In genomic region chr10:53808677-53809076, GRCh38 we compare ENCODE assay signal across 20 cellular contexts.
A peak's percentile ranks its signal among the peaks of the same experiment; 100 is the strongest.
DNase-seq lines count a peak whose midpoint lies in the region; ATAC-seq and TF ChIP-seq lines count a peak whose summit lies in the region.
"Had no signal": no experiment of that assay in that cellular context is flagged by ENCODE, and none has a peak within 500 bp of the region (broad histone marks: within the 10 kb centered on the region; RNA-seq: fewer than 3 reads in every experiment).

No MANE protein-coding gene starts in this region.

- no peak overlapping the region for H3K27ac Mint-ChIP-seq in MCF 10A (ENCODE audit: low read depth, unreplicated experiment)
- H3K27ac Mint-ChIP-seq: activated naive CD8-positive, alpha-beta T cell treated with anti-CD3 and anti-CD28 coated beads for 36 hours; activated T-helper 17 cell treated with anti-CD3 and anti-CD28 coated beads, Interleukin-2, amount 50 U/mL, for 72 hours; effector memory CD8-positive, alpha-beta T cell; immature natural killer cell had no signal

- H3K27me3 ChIP-seq in mammary epithelial cell (ENCODE audit: insufficient read depth, low read length) (no peaks in the 10 kb centered on the region), hepatocyte (no peaks in the 10 kb centered on the region)

- BruUV-seq in MCF 10A (replicated peaks; lab: Mats Ljungman, UMichigan) (no TSS peak), mammary epithelial cell (replicated peaks; lab: Mats Ljungman, UMichigan) (no TSS peak)

- H3K36me3 ChIP-seq in mammary epithelial cell (ENCODE audit: insufficient read depth, low read length) (no peaks in the 10 kb centered on the region), hepatocyte (replicated peaks; ENCODE audit: insufficient read depth, low read depth) (no peaks in the 10 kb centered on the region)

- no peaks in the 10 kb centered on the region for H3K36me3 Mint-ChIP-seq in MCF 10A (ENCODE audit: insufficient read depth, unreplicated experiment)
- H3K36me3 Mint-ChIP-seq: activated naive CD8-positive, alpha-beta T cell treated with anti-CD3 and anti-CD28 coated beads for 36 hours had no signal

- peak; percentile 6 for DNase-seq in MCF 10A (ENCODE audit: unreplicated experiment)
- DNase-seq in mammary epithelial cell, result no peak
- DNase-seq in SK-MEL-5 (ENCODE audit: low read depth, low spot score), result peak; percentile 4
- DNase-seq in hepatocyte (ENCODE audit: low spot score), result peak; percentile 11
- no peak for DNase-seq in NCI-H446 (lab: John Stamatoyannopoulos, UW)
- no peak for DNase-seq in NCI-H82 (lab: John Stamatoyannopoulos, UW)
- DNase-seq: activated CD4-positive, alpha-beta T cell treated with anti-CD3 and anti-CD28 coated beads for 48 hours; activated naive CD8-positive, alpha-beta T cell treated with anti-CD3 and anti-CD28 coated beads for 36 hours; effector memory CD8-positive, alpha-beta T cell; immature natural killer cell; NCI-H2029; psoas muscle; RPMI8226; small intestine; stimulated activated CD4-positive, alpha-beta T cell treated with anti-CD3 and anti-CD28 coated beads, Interleukin-4, amount 100 ng/mL, for 4 hours had no signal

- H2AFZ ChIP-seq in mammary epithelial cell (ENCODE audit: low read depth, low read length) (no peak overlapping the region), hepatocyte (no peak overlapping the region)

- POLR2A ChIA-PET in MCF 10A (lab: Yijun Ruan, JAX), result no interaction called here

- H3K79me2 ChIP-seq in mammary epithelial cell (ENCODE audit: insufficient read depth, low read length) (no peaks in the 10 kb centered on the region), hepatocyte (no peaks in the 10 kb centered on the region)

- no peak overlapping the region for H3K4me3 Mint-ChIP-seq in MCF 10A (ENCODE audit: unreplicated experiment)
- H3K4me3 Mint-ChIP-seq: activated naive CD8-positive, alpha-beta T cell treated with anti-CD3 and anti-CD28 coated beads for 36 hours; activated T-helper 17 cell treated with anti-CD3 and anti-CD28 coated beads, Interleukin-2, amount 50 U/mL, for 72 hours; effector memory CD8-positive, alpha-beta T cell; immature natural killer cell; neural crest cell had no signal

- H4K20me1 ChIP-seq in mammary epithelial cell (ENCODE audit: insufficient read depth, low read length), result no peaks in the 10 kb centered on the region
- H4K20me1 ChIP-seq in hepatocyte (ENCODE audit: insufficient read depth, poor library complexity, severe bottlenecking), result no peaks in the 10 kb centered on the region

- ATAC-seq in GM19395 (IDR thresholded peaks at IDR 0.05; ENCODE audit: unreplicated experiment), result no peak
- no peak for ATAC-seq in GM21529 (IDR thresholded peaks at IDR 0.05; ENCODE audit: unreplicated experiment)
- ATAC-seq: activated T-helper 17 cell treated with anti-CD3 and anti-CD28 coated beads, Interleukin-2, amount 50 U/mL, for 72 hours; effector memory CD8-positive, alpha-beta T cell; K562; psoas muscle had no signal

- intact Hi-C loops in MCF 10A (cut with micrococcal nuclease), result no loop called here
- intact Hi-C loops in mammary epithelial cell (cut with micrococcal nuclease), result no loop called here

- no peaks in the 10 kb centered on the region for H3K9me2 ChIP-seq in hepatocyte (replicated peaks; ENCODE audit: insufficient read depth)

- no peak overlapping the region for H3K9ac ChIP-seq in mammary epithelial cell (ENCODE audit: insufficient read depth, low read length)

- no peak overlapping the region for H3K4me2 ChIP-seq in mammary epithelial cell (ENCODE audit: insufficient read depth, low read depth, low read length)
- H3K4me2 ChIP-seq in hepatocyte, result no peak overlapping the region

- H3K27ac ChIP-seq in mammary epithelial cell (ENCODE audit: insufficient read depth, low read depth, low read length) (no peak overlapping the region), hepatocyte (no peak overlapping the region)
- H3K27ac ChIP-seq: psoas muscle had no signal

- no peak overlapping the region for H3K4me3 ChIP-seq in mammary epithelial cell (replicated peaks in 1 of 3; ENCODE audit: insufficient read depth in 1 of 3, low read depth in 2 of 3, low read length in 3 of 3)
- no peak overlapping the region for H3K4me3 ChIP-seq in hepatocyte
- H3K4me3 ChIP-seq: K562, psoas muscle had no signal

- H3K4me1 ChIP-seq in mammary epithelial cell (ENCODE audit: insufficient read depth, low read length) (no peaks in the 10 kb centered on the region), hepatocyte (ENCODE audit: insufficient read depth) (no peaks in the 10 kb centered on the region)
- H3K4me1 ChIP-seq: psoas muscle had no signal

- no peaks in the 10 kb centered on the region for H3K27me3 Mint-ChIP-seq in MCF 10A (ENCODE audit: insufficient read depth, unreplicated experiment)
- H3K27me3 Mint-ChIP-seq: activated naive CD8-positive, alpha-beta T cell treated with anti-CD3 and anti-CD28 coated beads for 36 hours; activated T-helper 17 cell treated with anti-CD3 and anti-CD28 coated beads, Interleukin-2, amount 50 U/mL, for 72 hours; effector memory CD8-positive, alpha-beta T cell had no signal

- H3K9me3 Mint-ChIP-seq in MCF 10A (ENCODE audit: unreplicated experiment), result peaks cover 6% of the 10 kb centered on the region

- dilution Hi-C loops in mammary epithelial cell (cut with HindIII; ENCODE audit: low sequenced_read_pairs), result no loop called here

- no peaks in the 10 kb centered on the region for H3K4me1 Mint-ChIP-seq in MCF 10A (ENCODE audit: insufficient read depth, unreplicated experiment)
- H3K4me1 Mint-ChIP-seq: activated naive CD8-positive, alpha-beta T cell treated with anti-CD3 and anti-CD28 coated beads for 36 hours; activated T-helper 17 cell treated with anti-CD3 and anti-CD28 coated beads, Interleukin-2, amount 50 U/mL, for 72 hours; immature natural killer cell; neural crest cell had no signal

- TF ChIP-seq CTCF in MCF 10A (IDR thresholded peaks at IDR 0.05; ENCODE audit: unreplicated experiment) (no peak), mammary epithelial cell (conservative IDR thresholded peaks at IDR 0.05 in 1 of 2, IDR thresholded peaks at IDR 0.05 in 1 of 2; ENCODE audit: extremely low read depth in 1 of 2, insufficient read depth in 1 of 2, low read depth in 1 of 2, low read length in 2 of 2) (peak in 1 of 2 donors; percentile 15), hepatocyte (IDR thresholded peaks at IDR 0.05; ENCODE audit: poor library complexity) (peak; percentile 22)

- CTCF ChIA-PET in MCF 10A (lab: Yijun Ruan, JAX) (no interaction called here), mammary epithelial cell (lab: Charles Lee; ENCODE audit: low non-redundant PET) (interaction anchor here (0.6 to 0.9 kb wide), 2 partner anchors 991 to 1106 kb away, joined by 3 to 9 read pairs; no protein-coding TSS in a partner anchor)

- WGBS in mammary epithelial cell (ENCODE audit: low coverage, missing lambda C conversion rate), result 84% methylated on average over 4 of the region's 4 CpGs
- WGBS in hepatocyte (ENCODE audit: low lambda C conversion rate, missing lambda C conversion rate), result 78% methylated on average over 4 of the region's 4 CpGs

- H3K9me3 ChIP-seq in mammary epithelial cell (replicated peaks; ENCODE audit: insufficient read depth, low read length), result no peaks in the 10 kb centered on the region
- no peaks in the 10 kb centered on the region for H3K9me3 ChIP-seq in hepatocyte (ENCODE audit: low read depth)

- in situ Hi-C loops in mammary epithelial cell (cut with MboI; ENCODE audit: low sequenced_read_pairs in 2 of 2), result no loop called here
- in situ Hi-C loops in SK-MEL-5 (cut with HindIII; ENCODE audit: low pct_unique_long_range_greater_than_20kb, low sequenced_read_pairs), result no loop called here

Comparison
In these comparisons a context has a peak if more than half of its experiments do, and no peak if none do; other contexts are left out.
1. DNase-seq: peak in MCF 10A (single experiment), SK-MEL-5 (single experiment) and hepatocyte (single experiment); none in mammary epithelial cell (single experiment), NCI-H446 (0 of 2) and NCI-H82 (single experiment).